ENCODE assay signal across 9 cellular contexts in genomic region chr14:104436047-104436531, GRCh38.
A peak's percentile ranks its signal among the peaks of the same experiment; 100 is the strongest.
DNase-seq lines count a peak whose midpoint lies in the region; ATAC-seq, FAIRE-seq and TF ChIP-seq lines count a peak whose summit lies in the region.
"Had no signal": no experiment of that assay in that cellular context is flagged by ENCODE, and none has a peak within 500 bp of the region (broad histone marks: within the 10 kb centered on the region; RNA-seq: fewer than 3 reads in every experiment).

No MANE protein-coding gene starts in this region.

- no TSS peak for BruUV-seq in OCI-LY7 (replicated peaks; lab: Mats Ljungman, UMichigan)

- H3K9me3 ChIP-seq in osteoblast (ENCODE audit: low read depth, low read length) (no peaks in the 10 kb centered on the region), OCI-LY7 (ENCODE audit: low read length) (no peaks in the 10 kb centered on the region)

- H3K27ac ChIP-seq in osteoblast (ENCODE audit: low read depth, low read length): no peak overlapping the region
- no peak overlapping the region for H3K27ac ChIP-seq in OCI-LY7 (ENCODE audit: low read depth, low read length, poor library complexity, severe bottlenecking)

- H3K36me3 ChIP-seq in osteoblast (ENCODE audit: insufficient read depth, low read length) (no peaks in the 10 kb centered on the region), OCI-LY7 (ENCODE audit: insufficient read depth, low read length) (no peaks in the 10 kb centered on the region)

- H3K4me2 ChIP-seq in osteoblast (ENCODE audit: insufficient read depth, low read length) (peak overlapping the region; percentile 33), OCI-LY7 (ENCODE audit: low read length) (no peak overlapping the region)

- CTCF ChIA-PET in OCI-LY7 (lab: Charles Lee; ENCODE audit: unreplicated experiment): no interaction called here

- no peaks in the 10 kb centered on the region for H4K20me1 ChIP-seq in osteoblast (ENCODE audit: insufficient read depth, low read length)
- no peaks in the 10 kb centered on the region for H4K20me1 ChIP-seq in OCI-LY7 (ENCODE audit: insufficient read depth, low read length)

- H3K79me2 ChIP-seq in osteoblast (ENCODE audit: insufficient read depth, low read length) (no peaks in the 10 kb centered on the region), OCI-LY7 (ENCODE audit: insufficient read depth, low read depth, low read length) (no peaks in the 10 kb centered on the region)

- intact Hi-C loops in OCI-LY7 (cut with micrococcal nuclease; ENCODE audit: unreplicated experiment): no loop called here

- no peak for TF ChIP-seq CTCF in osteoblast (IDR thresholded peaks at IDR 0.05; ENCODE audit: extremely low read depth, low read depth, low read length)
- no peak for TF ChIP-seq CTCF in OCI-LY7 (conservative IDR thresholded peaks at IDR 0.05; ENCODE audit: low read length)

- no peaks in the 10 kb centered on the region for H3K4me1 ChIP-seq in osteoblast (ENCODE audit: insufficient read depth, low read length)
- H3K4me1 ChIP-seq in OCI-LY7 (ENCODE audit: insufficient read depth, low read length, poor library complexity, severe bottlenecking): no peaks in the 10 kb centered on the region

- no peaks in the 10 kb centered on the region for H3K27me3 ChIP-seq in osteoblast (ENCODE audit: insufficient read depth, low read length)

- H3K4me3 ChIP-seq in osteoblast (ENCODE audit: insufficient read depth, low read length) (peak overlapping the region; percentile 58), OCI-LY7 (ENCODE audit: low read depth, low read length, poor library complexity, severe bottlenecking) (no peak overlapping the region)

- DNase-seq in CD1c-positive myeloid dendritic cell (ENCODE audit: extremely low spot score) (peak; percentile 21), frontal cortex (ENCODE audit: low spot score in 2 of 2) (peak; percentile 43 to 61), osteoblast (ENCODE audit: insufficient read length, low spot score, missing footprints) (peak; percentile 95), NOMO-1 treated with dmso at 0.1 percent for 144 hours (lab: John Stamatoyannopoulos, UW; ENCODE audit: unreplicated experiment) (no peak), OCI-LY7 (ENCODE audit: low spot score) (no peak)

- no peaks in the 10 kb centered on the region for H3K9me2 ChIP-seq in OCI-LY7 (ENCODE audit: insufficient read depth, low read length)

- no peak for FAIRE-seq in frontal cortex (lab: Jason Lieb, UNC)
- FAIRE-seq: G401.6 had no signal

- ATAC-seq in HG02885 (IDR thresholded peaks at IDR 0.05; ENCODE audit: poor library complexity, unreplicated experiment) (no peak), HG03139 (IDR thresholded peaks at IDR 0.05; ENCODE audit: unreplicated experiment) (no peak)

- peak overlapping the region; percentile 67 for H2AFZ ChIP-seq in osteoblast (ENCODE audit: low read length)
- no peak overlapping the region for H2AFZ ChIP-seq in OCI-LY7 (ENCODE audit: low read length)

- POLR2A ChIA-PET in OCI-LY7 (lab: Charles Lee): interaction anchor here (0.5 to 0.6 kb wide), 2 partner anchors 16 to 20 kb away, joined by 3 read pairs; no protein-coding TSS in a partner anchor

TF ChIP-seq in PFSK-1, 5 proteins besides CTCF, POLR2A, EP300 and RAD21:
- TF ChIP-seq, protein P1, sequence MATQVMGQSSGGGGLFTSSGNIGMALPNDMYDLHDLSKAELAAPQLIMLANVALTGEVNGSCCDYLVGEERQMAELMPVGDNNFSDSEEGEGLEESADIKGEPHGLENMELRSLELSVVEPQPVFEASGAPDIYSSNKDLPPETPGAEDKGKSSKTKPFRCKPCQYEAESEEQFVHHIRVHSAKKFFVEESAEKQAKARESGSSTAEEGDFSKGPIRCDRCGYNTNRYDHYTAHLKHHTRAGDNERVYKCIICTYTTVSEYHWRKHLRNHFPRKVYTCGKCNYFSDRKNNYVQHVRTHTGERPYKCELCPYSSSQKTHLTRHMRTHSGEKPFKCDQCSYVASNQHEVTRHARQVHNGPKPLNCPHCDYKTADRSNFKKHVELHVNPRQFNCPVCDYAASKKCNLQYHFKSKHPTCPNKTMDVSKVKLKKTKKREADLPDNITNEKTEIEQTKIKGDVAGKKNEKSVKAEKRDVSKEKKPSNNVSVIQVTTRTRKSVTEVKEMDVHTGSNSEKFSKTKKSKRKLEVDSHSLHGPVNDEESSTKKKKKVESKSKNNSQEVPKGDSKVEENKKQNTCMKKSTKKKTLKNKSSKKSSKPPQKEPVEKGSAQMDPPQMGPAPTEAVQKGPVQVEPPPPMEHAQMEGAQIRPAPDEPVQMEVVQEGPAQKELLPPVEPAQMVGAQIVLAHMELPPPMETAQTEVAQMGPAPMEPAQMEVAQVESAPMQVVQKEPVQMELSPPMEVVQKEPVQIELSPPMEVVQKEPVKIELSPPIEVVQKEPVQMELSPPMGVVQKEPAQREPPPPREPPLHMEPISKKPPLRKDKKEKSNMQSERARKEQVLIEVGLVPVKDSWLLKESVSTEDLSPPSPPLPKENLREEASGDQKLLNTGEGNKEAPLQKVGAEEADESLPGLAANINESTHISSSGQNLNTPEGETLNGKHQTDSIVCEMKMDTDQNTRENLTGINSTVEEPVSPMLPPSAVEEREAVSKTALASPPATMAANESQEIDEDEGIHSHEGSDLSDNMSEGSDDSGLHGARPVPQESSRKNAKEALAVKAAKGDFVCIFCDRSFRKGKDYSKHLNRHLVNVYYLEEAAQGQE (IDR thresholded peaks at IDR 0.05; ENCODE audit: insufficient read depth in 1 of 2, low read depth in 2 of 2, low read length in 2 of 2): no peak
- TF ChIP-seq POLR2AphosphoS5 (IDR thresholded peaks at IDR 0.05; ENCODE audit: low read depth, low read length) (no peak), TAF1 (IDR thresholded peaks at IDR 0.05; ENCODE audit: borderline replicate concordance, insufficient read depth, low read length) (no peak), FOXP2 (optimal IDR thresholded peaks at IDR 0.05; ENCODE audit: borderline replicate concordance, extremely low read depth, extremely low read length, insufficient read depth) (peak; percentile 35), SIN3A (IDR thresholded peaks at IDR 0.05; ENCODE audit: borderline replicate concordance, insufficient read depth, low read length) (no peak)

Comparison
In these comparisons a context has a peak if more than half of its experiments do, and no peak if none do; other contexts are left out.
1. DNase-seq: peak in CD1c-positive myeloid dendritic cell (single experiment), frontal cortex (2 of 2) and osteoblast (single experiment); none in NOMO-1 treated with dmso at 0.1 percent for 144 hours (single experiment) and OCI-LY7 (single experiment).